10 cellular contexts compared by ENCODE assay signal in genomic region chr6:331622-332521, GRCh38. TPM values are rescaled to one million over a fixed set of nuclear protein-coding genes. Genes with fewer than 3 reads are reported as not detected.
DNase-seq lines count a peak whose midpoint lies in the region; ATAC-seq and TF ChIP-seq lines count a peak whose summit lies in the region.
"Had no signal": no experiment of that assay in that cellular context is flagged by ENCODE, and none has a peak within 500 bp of the region (broad histone marks: within the 10 kb centered on the region; RNA-seq: fewer than 3 reads in every experiment).

No MANE protein-coding gene starts in this region.

- H2AFZ ChIP-seq in osteoblast (ENCODE audit: low read length): no peak overlapping the region

- H4K20me1 ChIP-seq in osteoblast (ENCODE audit: insufficient read depth, low read length): peaks cover 3% of the 10 kb centered on the region

- no peak for TF ChIP-seq CTCF in osteoblast (IDR thresholded peaks at IDR 0.05; ENCODE audit: extremely low read depth, low read depth, low read length)

- DNase-seq in osteoblast (ENCODE audit: insufficient read length, low spot score, missing footprints): no peak
- DNase-seq in NCI-H1436 (lab: John Stamatoyannopoulos, UW): no peak
- DNase-seq in 8988T: no peak
- no peak for DNase-seq in nucleus accumbens (lab: John Stamatoyannopoulos, UW)
- no peak for DNase-seq in activated CD4-positive, alpha-beta T cell treated with anti-CD3 and anti-CD28 coated beads for 48 hours
- DNase-seq: NCI-H187, SK-N-SH had no signal

- H3K4me2 ChIP-seq in osteoblast (ENCODE audit: insufficient read depth, low read length): peak overlapping the region; percentile 2
- H3K4me2 ChIP-seq: SK-N-SH had no signal

- no peak overlapping the region for H3K4me3 ChIP-seq in osteoblast (ENCODE audit: insufficient read depth, low read length)

- no peaks in the 10 kb centered on the region for H3K27me3 ChIP-seq in osteoblast (ENCODE audit: insufficient read depth, low read length)

- H3K27ac ChIP-seq in osteoblast (ENCODE audit: low read depth, low read length): no peak overlapping the region

- no peaks in the 10 kb centered on the region for H3K36me3 ChIP-seq in osteoblast (ENCODE audit: insufficient read depth, low read length)

- peak; percentile 30 for ATAC-seq in GM21528 (IDR thresholded peaks at IDR 0.05; ENCODE audit: low FRiP score, unreplicated experiment)
- peak; percentile 39 for ATAC-seq in HG03342 (IDR thresholded peaks at IDR 0.05; ENCODE audit: unreplicated experiment)

- H3K79me2 ChIP-seq in osteoblast (ENCODE audit: insufficient read depth, low read length): no peaks in the 10 kb centered on the region

- no peaks in the 10 kb centered on the region for H3K9me3 ChIP-seq in osteoblast (ENCODE audit: low read depth, low read length)
- H3K9me3 ChIP-seq: SK-N-SH had no signal

- peak; percentile 36 for TF ChIP-seq POLR2A in GM18526 (IDR thresholded peaks at IDR 0.05; ENCODE audit: extremely low read depth, insufficient read length)

- H3K4me1 ChIP-seq in osteoblast (ENCODE audit: insufficient read depth, low read length): peaks cover 24% of the 10 kb centered on the region

RNA-seq across cellular contexts. Expression of gene DUSP22, which starts 39.6 kb away (rescaled TPM):
- 18.1 and 25.6 TPM in 2 replicates for total RNA-seq in osteoblast

RNA-seq across cellular contexts. Expression of gene IRF4, which starts 59.7 kb away (rescaled TPM):
- under 0.01 TPM in 2 replicates for total RNA-seq in osteoblast
